Comparison of ENCODE assay signal across 12 cellular contexts in genomic region chr1:26913754-26914619, GRCh38. TPM values are rescaled to one million over a fixed set of nuclear protein-coding genes. Genes with fewer than 3 reads are reported as not detected.
DNase-seq lines count a peak whose midpoint lies in the region; ATAC-seq, FAIRE-seq and TF ChIP-seq lines count a peak whose summit lies in the region.
"Had no signal": no experiment of that assay in that cellular context is flagged by ENCODE, and none has a peak within 500 bp of the region (broad histone marks: within the 10 kb centered on the region; RNA-seq: fewer than 3 reads in every experiment).

TSS of gene NR0B2 (minus strand) at chr1:26913975. CDS start at chr1:26913940, 35 bp downstream.

- H3K27ac Mint-ChIP-seq in activated T-cell treated with anti-CD3 and anti-CD28 coated beads, Interleukin-2, amount 50 U/mL, for 24 hours: no peak within 1 kb of the TSS

- TF ChIP-seq CTCF in heart left ventricle (IDR thresholded peaks at IDR 0.05) (no peak), uterus (IDR thresholded peaks at IDR 0.05) (no peak)

- WGBS in heart left ventricle, 4 donors: 40 to 53% (median 46%) methylated on average over 14 to 16 of the region's 16 CpGs
- WGBS in small intestine, 3 donors: 20 to 65% (median 41%) methylated on average over 15 to 16 of the region's 16 CpGs

- DNase-seq in HuH-7 (ENCODE audit: low spot score): peak; percentile 76
- DNase-seq in NCI-H524 (lab: John Stamatoyannopoulos, UW): peak; percentile 55 to 76
- DNase-seq in heart left ventricle: peak in 4 of 5 donors; percentile 57 to 83 (median 68)
- peak; percentile 99 for DNase-seq in small intestine
- DNase-seq in middle frontal gyrus (ENCODE audit: extremely low spot score, low spot score): no peak
- no peak for DNase-seq in activated T-cell treated with anti-CD3 and anti-CD28 coated beads, Interleukin-2, amount 50 U/mL, for 24 hours
- DNase-seq in uterus: no peak
- DNase-seq in activated CD4-positive, alpha-beta T cell treated with anti-CD3 and anti-CD28 coated beads, Interleukin-2, amount 50 U/mL, for 4 hours: no peak
- DNase-seq: activated T-cell treated with anti-CD3 and anti-CD28 coated beads for 4 hours; stimulated activated CD4-positive, alpha-beta T cell treated with anti-CD3 and anti-CD28 coated beads, Interleukin-1b, Interleukin-23, amount 100 ng/mL, for 48 hours had no signal

- peak; percentile 76 to 88 (median 82) for ATAC-seq in heart left ventricle

- no peaks in the 10 kb centered on the region for H3K9me3 ChIP-seq in heart left ventricle
- H3K9me3 ChIP-seq in small intestine (ENCODE audit: control insufficient read depth, low read depth): no peaks in the 10 kb centered on the region
- H3K9me3 ChIP-seq in uterus: no peaks in the 10 kb centered on the region
- H3K9me3 ChIP-seq: suprapubic skin had no signal

- H3K4me3 ChIP-seq in heart left ventricle (peak within 1 kb of the TSS; percentile 8 to 66 (median 52)), small intestine (ENCODE audit: low read depth in 1 of 2, low read length in 2 of 2) (peak within 1 kb of the TSS in 1 of 2 donors; percentile 75), uterus (no peak within 1 kb of the TSS)
- H3K4me3 ChIP-seq: suprapubic skin had no signal

- peak in 1 of 2 donors; percentile 47 for TF ChIP-seq POLR2A in heart left ventricle (IDR thresholded peaks at IDR 0.05)
- TF ChIP-seq POLR2A in uterus (IDR thresholded peaks at IDR 0.05): no peak

- H3K4me1 ChIP-seq in heart left ventricle: peaks cover 0 to 31% (median 3%) of the 10 kb centered on the region in 12 donors
- H3K4me1 ChIP-seq in small intestine (ENCODE audit: control insufficient read depth in 2 of 2, insufficient read depth in 1 of 2, low read depth in 1 of 2, low read length in 1 of 2): no peaks in the 10 kb centered on the region
- no peaks in the 10 kb centered on the region for H3K4me1 ChIP-seq in uterus
- H3K4me1 ChIP-seq: suprapubic skin had no signal

- H3K9me3 Mint-ChIP-seq in activated T-cell treated with anti-CD3 and anti-CD28 coated beads, Interleukin-2, amount 50 U/mL, for 24 hours: no peaks in the 10 kb centered on the region

- H3K36me3 Mint-ChIP-seq in activated T-cell treated with anti-CD3 and anti-CD28 coated beads, Interleukin-2, amount 50 U/mL, for 24 hours (ENCODE audit: low read depth): no peaks in the 10 kb centered on the region

- intact Hi-C loops in heart left ventricle (cut with DNase I) (loop anchor here in 1 of 10 donors (1.0 kb wide), 1 partner anchor 85 kb away; no protein-coding TSS in a partner anchor), uterus (cut with DNase I; ENCODE audit: low total_unique reads) (no loop called here)

- no peak within 1 kb of the TSS for H3K4me3 Mint-ChIP-seq in activated T-cell treated with anti-CD3 and anti-CD28 coated beads, Interleukin-2, amount 50 U/mL, for 24 hours

- no peak for FAIRE-seq in small intestine (lab: Jason Lieb, UNC)
- FAIRE-seq: G401.6 had no signal

- H3K4me1 Mint-ChIP-seq in activated T-cell treated with anti-CD3 and anti-CD28 coated beads, Interleukin-2, amount 50 U/mL, for 24 hours (ENCODE audit: low read depth): no peaks in the 10 kb centered on the region

- H3K27me3 ChIP-seq in heart left ventricle: no peaks in the 10 kb centered on the region
- H3K27me3 ChIP-seq in small intestine (ENCODE audit: control insufficient read depth in 2 of 2, insufficient read depth in 2 of 2, low read length in 2 of 2): no peaks in the 10 kb centered on the region
- H3K27me3 ChIP-seq in uterus: no peaks in the 10 kb centered on the region
- H3K27me3 ChIP-seq: suprapubic skin had no signal

- H3K36me3 ChIP-seq in heart left ventricle (peaks cover 0 to 4% (median 0%) of the 10 kb centered on the region in 9 donors), small intestine (ENCODE audit: control insufficient read depth in 2 of 2, insufficient read depth in 2 of 2, low read length in 2 of 2) (peaks cover 0 to 3% of the 10 kb centered on the region in 2 donors), uterus (no peaks in the 10 kb centered on the region)
- H3K36me3 ChIP-seq: suprapubic skin had no signal

- H3K27me3 Mint-ChIP-seq in activated T-cell treated with anti-CD3 and anti-CD28 coated beads, Interleukin-2, amount 50 U/mL, for 24 hours: no peaks in the 10 kb centered on the region

- H3K27ac ChIP-seq in heart left ventricle: peak within 1 kb of the TSS; percentile 80 to 98 (median 90)
- H3K27ac ChIP-seq in small intestine (ENCODE audit: low read depth in 1 of 2, low read length in 1 of 2): peak within 1 kb of the TSS; percentile 89 to 100
- no peak within 1 kb of the TSS for H3K27ac ChIP-seq in uterus
- H3K27ac ChIP-seq: suprapubic skin had no signal

RNA-seq across cellular contexts. Expression of gene NR0B2, which starts in this region (rescaled TPM):
- total RNA-seq in heart left ventricle: 10 to 100 TPM in 2 of 9 donors, 1 to 10 TPM in 7; 2.4 to 19.2 (median 6.6) TPM
- polyA plus RNA-seq in heart left ventricle: 1 to 10 TPM; 2.0 to 6.6 TPM
- 100 to 1,000 TPM in 2 of 3 donors, 10 to 100 TPM in 1; 54.9 to 443 (median 366) TPM for polyA plus RNA-seq in small intestine
- not detected for total RNA-seq in uterus
- total RNA-seq: suprapubic skin had no signal

Comparison
In these comparisons a context has a peak if more than half of its experiments do, and no peak if none do; other contexts are left out.
1. RNA of gene NR0B2 (polyA plus RNA-seq): 54.9 to 443 TPM in small intestine; 2.0 to 6.6 TPM in heart left ventricle; every median in the first group is over 4 times any median in the second.
2. DNase-seq: peak in HuH-7 (single experiment), NCI-H524 (2 of 2), heart left ventricle (4 of 5) and small intestine (single experiment); none in middle frontal gyrus (single experiment), activated T-cell treated with anti-CD3 and anti-CD28 coated beads, Interleukin-2, amount 50 U/mL, for 24 hours (single experiment), uterus (0 of 2) and activated CD4-positive, alpha-beta T cell treated with anti-CD3 and anti-CD28 coated beads, Interleukin-2, amount 50 U/mL, for 4 hours (0 of 2).
3. H3K27ac ChIP-seq: peak in heart left ventricle (12 of 12) and small intestine (2 of 2); none in uterus (0 of 2).
4. H3K4me3 ChIP-seq: peak in heart left ventricle (12 of 12); none in uterus (0 of 2).